ENCODE assay signal across 8 cellular contexts in genomic region chr20:45469336-45470261, GRCh38. TPM values are rescaled to one million over a fixed set of nuclear protein-coding genes. Genes with fewer than 3 reads are reported as not detected.
DNase-seq lines count a peak whose midpoint lies in the region; ATAC-seq, FAIRE-seq and TF ChIP-seq lines count a peak whose summit lies in the region.

Gene WFDC2 (plus strand): TSS chr20:45469753. CDS start chr20:45469782, 29 bp downstream.

- intact Hi-C loops in kidney (cut with DNase I) = no loop called here

- H3K4me1 ChIP-seq in kidney (ENCODE audit: control insufficient read depth in 1 of 2, insufficient read depth in 1 of 2, low read depth in 1 of 2, low read length in 2 of 2) = peaks cover 0 to 13% of the 10 kb centered on the region in 2 donors

- no peaks in the 10 kb centered on the region for H3K36me3 ChIP-seq in kidney (ENCODE audit: control insufficient read depth in 1 of 2, insufficient read depth in 2 of 2, low read length in 2 of 2)

- DNase-seq in HT-29 (ENCODE audit: low spot score) (peak; percentile 71), kidney (peak; percentile 96), SHP77 (lab: John Stamatoyannopoulos, UW) (no peak)
- DNase-seq in stimulated activated naive B cell treated with anti-CD40 and anti-IgM and Interleukin-4, amounts not matched to agents 10 μg/mL and 1 μg/mL and 100 μg/mL, for 72 hours = no peak

- ATAC-seq in stimulated activated naive B cell treated with anti-CD40 and anti-IgM and Interleukin-4, amounts not matched to agents 10 μg/mL and 1 μg/mL and 100 μg/mL, for 72 hours (replicated peaks) = peak; percentile 34 to 49
- ATAC-seq in GM18909 (IDR thresholded peaks at IDR 0.05; ENCODE audit: poor library complexity, unreplicated experiment) (no peak), GM18907 (IDR thresholded peaks at IDR 0.05; ENCODE audit: unreplicated experiment) (no peak)

- peak within 1 kb of the TSS; percentile 71 for H3K27ac ChIP-seq in C4-2B
- peak within 1 kb of the TSS; percentile 62 for H3K27ac ChIP-seq in angular gyrus (ENCODE audit: low read depth, low read length)
- H3K27ac ChIP-seq in kidney (ENCODE audit: low read depth in 2 of 2, low read length in 2 of 2) = peak within 1 kb of the TSS; percentile 62 to 68

- peaks cover 26 to 41% of the 10 kb centered on the region in 2 donors for H3K27me3 Mint-ChIP-seq in stimulated activated naive B cell treated with anti-CD40 and anti-IgM and Interleukin-4, amounts not matched to agents 10 μg/mL and 1 μg/mL and 100 μg/mL, for 72 hours

- peaks cover 4 to 9% of the 10 kb centered on the region in 2 donors for H3K4me1 Mint-ChIP-seq in stimulated activated naive B cell treated with anti-CD40 and anti-IgM and Interleukin-4, amounts not matched to agents 10 μg/mL and 1 μg/mL and 100 μg/mL, for 72 hours

- H3K36me3 Mint-ChIP-seq in stimulated activated naive B cell treated with anti-CD40 and anti-IgM and Interleukin-4, amounts not matched to agents 10 μg/mL and 1 μg/mL and 100 μg/mL, for 72 hours = peaks cover 0 to 2% of the 10 kb centered on the region in 2 donors

- H3K27ac Mint-ChIP-seq in stimulated activated naive B cell treated with anti-CD40 and anti-IgM and Interleukin-4, amounts not matched to agents 10 μg/mL and 1 μg/mL and 100 μg/mL, for 72 hours = no peak within 1 kb of the TSS

- no peak for TF ChIP-seq CTCF in C4-2B (conservative IDR thresholded peaks at IDR 0.05)
- no peak for TF ChIP-seq CTCF in kidney (IDR thresholded peaks at IDR 0.05; ENCODE audit: borderline replicate concordance, extremely low read depth, insufficient read depth)

- H3K9me3 ChIP-seq in kidney (ENCODE audit: control insufficient read depth in 1 of 2, low read length in 2 of 2) = no peaks in the 10 kb centered on the region

- FAIRE-seq in kidney (lab: Jason Lieb, UNC) = no peak

- H3K9me3 Mint-ChIP-seq in stimulated activated naive B cell treated with anti-CD40 and anti-IgM and Interleukin-4, amounts not matched to agents 10 μg/mL and 1 μg/mL and 100 μg/mL, for 72 hours = peaks cover 0 to 1% of the 10 kb centered on the region in 2 donors

- peak within 1 kb of the TSS; percentile 39 to 68 for H3K4me3 ChIP-seq in kidney (ENCODE audit: low read length in 2 of 2)

- H3K4me3 Mint-ChIP-seq in stimulated activated naive B cell treated with anti-CD40 and anti-IgM and Interleukin-4, amounts not matched to agents 10 μg/mL and 1 μg/mL and 100 μg/mL, for 72 hours = peak within 1 kb of the TSS; percentile 63 to 77

- peak within 1 kb of the TSS; percentile 27 to 70 for H3K9ac ChIP-seq in kidney (ENCODE audit: low read length in 2 of 2)

RNA-seq across cellular contexts. Expression of gene WFDC2, which starts in this region (rescaled TPM):
- total RNA-seq in HT-29 (2014; rRNA removed; shearing (Covaris generic)) = 17.7 and 21.9 TPM in 2 replicates
- total RNA-seq in kidney = 2,874 TPM
- polyA plus RNA-seq in kidney (ENCODE audit: insufficient read depth, low read depth, low replicate concordance) = 1,908 TPM

Comparison
In these comparisons a context has a peak if more than half of its experiments do, and no peak if none do; other contexts are left out.
1. RNA of gene WFDC2 (total RNA-seq): 2,874 TPM in kidney (single experiment); 17.7 to 21.9 TPM in HT-29; every median in the first group is over 100 times any median in the second.
2. DNase-seq: peak in HT-29 (single experiment) and kidney (single experiment); none in stimulated activated naive B cell treated with anti-CD40 and anti-IgM and Interleukin-4, amounts not matched to agents 10 μg/mL and 1 μg/mL and 100 μg/mL, for 72 hours (single experiment) and SHP77 (0 of 2).
3. ATAC-seq: peak in stimulated activated naive B cell treated with anti-CD40 and anti-IgM and Interleukin-4, amounts not matched to agents 10 μg/mL and 1 μg/mL and 100 μg/mL, for 72 hours (2 of 2); none in GM18909 (single experiment) and GM18907 (single experiment).
4. Peak in every context shown above with its lines, with median percentiles within 50 percentile points of each other: H3K27ac ChIP-seq.